In the genomic region with DNA sequence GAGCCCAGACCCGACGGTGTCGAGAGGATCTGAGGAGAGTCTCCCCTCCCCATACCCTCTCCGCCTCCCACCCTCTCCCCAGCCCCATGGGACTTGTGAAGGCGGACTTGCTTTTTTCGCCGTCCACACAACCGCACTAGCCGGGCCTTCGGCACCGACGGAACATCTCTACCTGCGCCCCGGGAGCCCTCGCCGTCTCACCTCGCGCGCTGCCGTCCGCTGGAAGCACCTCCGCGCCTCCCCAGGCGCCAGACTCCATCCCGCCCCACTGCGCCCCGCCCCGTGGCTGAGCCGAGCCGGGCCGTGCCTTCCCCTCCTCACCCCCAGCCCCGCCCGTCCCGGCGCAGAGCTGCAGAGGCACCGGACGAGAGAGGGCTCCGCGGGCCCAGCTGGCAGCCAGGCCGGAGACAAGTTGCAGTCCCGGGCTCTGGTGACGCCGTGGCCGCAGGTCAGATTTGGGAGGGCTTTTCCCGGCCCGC, we compare ENCODE assay signal across 9 cellular contexts. TPM values are rescaled to one million over a fixed set of nuclear protein-coding genes. Genes with fewer than 3 reads are reported as not detected.
DNase-seq lines count a peak whose midpoint lies in the region; ATAC-seq, FAIRE-seq and TF ChIP-seq lines count a peak whose summit lies in the region.
"Had no signal": no experiment of that assay in that cellular context is flagged by ENCODE, and none has a peak within 500 bp of the region (broad histone marks: within the 10 kb centered on the region; RNA-seq: fewer than 3 reads in every experiment).

TSS of gene DUOX1 (plus strand) at position 344 of the 479 bp plus-strand sequence. CDS start 1,973 bp downstream, outside the sequence.
A gene with protein sequence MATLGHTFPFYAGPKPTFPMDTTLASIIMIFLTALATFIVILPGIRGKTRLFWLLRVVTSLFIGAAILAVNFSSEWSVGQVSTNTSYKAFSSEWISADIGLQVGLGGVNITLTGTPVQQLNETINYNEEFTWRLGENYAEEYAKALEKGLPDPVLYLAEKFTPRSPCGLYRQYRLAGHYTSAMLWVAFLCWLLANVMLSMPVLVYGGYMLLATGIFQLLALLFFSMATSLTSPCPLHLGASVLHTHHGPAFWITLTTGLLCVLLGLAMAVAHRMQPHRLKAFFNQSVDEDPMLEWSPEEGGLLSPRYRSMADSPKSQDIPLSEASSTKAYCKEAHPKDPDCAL (minus strand): TSS at position 229 of the 479 bp plus-strand sequence. CDS start 6,865 bp downstream, outside the sequence.

- FAIRE-seq in astrocyte (lab: Jason Lieb, UNC): no peak

- H4K20me1 ChIP-seq in PC-3 (ENCODE audit: low read length): no peaks in the 10 kb centered on the region
- H4K20me1 ChIP-seq in astrocyte (ENCODE audit: insufficient read depth, low read length): no peaks in the 10 kb centered on the region

- no peak for DNase-seq in PC-3
- no peak for DNase-seq in astrocyte (ENCODE audit: low read depth)
- peak in 1 of 2 donors; percentile 64 for DNase-seq in left colon
- no peak for DNase-seq in occipital lobe (lab: John Stamatoyannopoulos, UW)
- no peak for DNase-seq in putamen (ENCODE audit: low spot score)
- DNase-seq: NCI-H187 treated with DMSO at 0.1 percent for 48 hours had no signal

- H3K27me3 ChIP-seq in PC-3 (ENCODE audit: low read length): no peaks in the 10 kb centered on the region
- peaks cover 75% of the 10 kb centered on the region for H3K27me3 ChIP-seq in astrocyte (ENCODE audit: insufficient read depth, low read length)

- H3K9me3 ChIP-seq in PC-3 (ENCODE audit: low read length) (no peaks in the 10 kb centered on the region), astrocyte (ENCODE audit: insufficient read depth, low read depth, low read length) (no peaks in the 10 kb centered on the region)

- CTCF ChIA-PET in PC-3 (lab: Charles Lee): no interaction called here

- H2AFZ ChIP-seq in PC-3 (ENCODE audit: low read length): no peak within 1 kb of the TSS
- no peak within 1 kb of the TSS for H2AFZ ChIP-seq in astrocyte (ENCODE audit: low read depth, low read length)

- TF ChIP-seq CTCF in PC-3 (conservative IDR thresholded peaks at IDR 0.05; ENCODE audit: low read depth, low read length) (no peak), astrocyte (IDR thresholded peaks at IDR 0.05; ENCODE audit: insufficient read depth, low read depth, low read length) (no peak)

- intact Hi-C loops in PC-3 (cut with micrococcal nuclease) (loop anchor here (10.0 kb wide), 2 partner anchors 75 to 165 kb away; no protein-coding TSS in a partner anchor), left colon (cut with DNase I, micrococcal nuclease) (no loop called here)

- POLR2A ChIA-PET in PC-3 (lab: Charles Lee; ENCODE audit: unreplicated experiment): no interaction called here

- no peak within 1 kb of the TSS for H3K27ac ChIP-seq in PC-3 (ENCODE audit: low read length)
- no peak within 1 kb of the TSS for H3K27ac ChIP-seq in astrocyte (ENCODE audit: low read depth, low read length)

- H3K36me3 Mint-ChIP-seq in astrocyte (ENCODE audit: low read depth, unreplicated experiment): no peaks in the 10 kb centered on the region
- no peaks in the 10 kb centered on the region for H3K36me3 Mint-ChIP-seq in stimulated activated memory B cell treated with anti-CD40 and anti-IgM and Interleukin-4, amounts not matched to agents 10 μg/mL and 1 μg/mL and 100 μg/mL, for 72 hours

- H3K4me3 ChIP-seq in PC-3 (ENCODE audit: low read length): no peak within 1 kb of the TSS
- no peak within 1 kb of the TSS for H3K4me3 ChIP-seq in astrocyte (ENCODE audit: insufficient read depth, low read depth, low read length)

- peak within 1 kb of the TSS; percentile 27 for H3K4me3 Mint-ChIP-seq in astrocyte (ENCODE audit: unreplicated experiment)
- H3K4me3 Mint-ChIP-seq in stimulated activated memory B cell treated with anti-CD40 and anti-IgM and Interleukin-4, amounts not matched to agents 10 μg/mL and 1 μg/mL and 100 μg/mL, for 72 hours: peak within 1 kb of the TSS; percentile 27

- peaks cover 1% of the 10 kb centered on the region for H3K9me3 Mint-ChIP-seq in astrocyte (ENCODE audit: unreplicated experiment)
- H3K9me3 Mint-ChIP-seq in stimulated activated memory B cell treated with anti-CD40 and anti-IgM and Interleukin-4, amounts not matched to agents 10 μg/mL and 1 μg/mL and 100 μg/mL, for 72 hours: no peaks in the 10 kb centered on the region

- no peak within 1 kb of the TSS for H3K4me2 ChIP-seq in PC-3 (ENCODE audit: low read length)
- H3K4me2 ChIP-seq in astrocyte (ENCODE audit: low read length): peak within 1 kb of the TSS; percentile 53

- H3K36me3 ChIP-seq in PC-3 (ENCODE audit: low read depth, low read length) (no peaks in the 10 kb centered on the region), astrocyte (ENCODE audit: insufficient read depth, low read length) (no peaks in the 10 kb centered on the region)

- no peaks in the 10 kb centered on the region for H3F3A ChIP-seq in PC-3 (ENCODE audit: low read length, unreplicated experiment)

- ATAC-seq in PC-3 (peak; percentile 55), left colon (peak; percentile 90), GM19328 (IDR thresholded peaks at IDR 0.05; ENCODE audit: unreplicated experiment) (no peak), GM21390 (IDR thresholded peaks at IDR 0.05; ENCODE audit: unreplicated experiment) (no peak)
- peak; percentile 32 for ATAC-seq in stimulated activated memory B cell treated with anti-CD40 and anti-IgM and Interleukin-4, amounts not matched to agents 10 μg/mL and 1 μg/mL and 100 μg/mL, for 72 hours

- no peaks in the 10 kb centered on the region for H3K4me1 Mint-ChIP-seq in astrocyte (ENCODE audit: low read depth, unreplicated experiment)
- H3K4me1 Mint-ChIP-seq in stimulated activated memory B cell treated with anti-CD40 and anti-IgM and Interleukin-4, amounts not matched to agents 10 μg/mL and 1 μg/mL and 100 μg/mL, for 72 hours: peaks cover 14% of the 10 kb centered on the region

- H3K9ac ChIP-seq in PC-3 (ENCODE audit: low read length): no peak within 1 kb of the TSS
- no peak within 1 kb of the TSS for H3K9ac ChIP-seq in astrocyte (ENCODE audit: low read length)

- no peaks in the 10 kb centered on the region for H3K9me2 ChIP-seq in PC-3 (replicated peaks; ENCODE audit: low read length)

- H3K79me2 ChIP-seq in PC-3 (ENCODE audit: low read length) (no peaks in the 10 kb centered on the region), astrocyte (ENCODE audit: insufficient read depth, low read length) (no peaks in the 10 kb centered on the region)

- no peak within 1 kb of the TSS for H3K27ac Mint-ChIP-seq in astrocyte (ENCODE audit: unreplicated experiment)
- H3K27ac Mint-ChIP-seq in stimulated activated memory B cell treated with anti-CD40 and anti-IgM and Interleukin-4, amounts not matched to agents 10 μg/mL and 1 μg/mL and 100 μg/mL, for 72 hours: no peak within 1 kb of the TSS

- BruUV-seq in PC-3 (replicated peaks; lab: Mats Ljungman, UMichigan): no TSS peak

- peaks cover 84% of the 10 kb centered on the region for H3K27me3 Mint-ChIP-seq in astrocyte (ENCODE audit: low read depth, unreplicated experiment)
- H3K27me3 Mint-ChIP-seq in stimulated activated memory B cell treated with anti-CD40 and anti-IgM and Interleukin-4, amounts not matched to agents 10 μg/mL and 1 μg/mL and 100 μg/mL, for 72 hours: peaks cover 82% of the 10 kb centered on the region

- H3K4me1 ChIP-seq in PC-3 (ENCODE audit: insufficient read depth, low read length) (no peaks in the 10 kb centered on the region; the same call in 1 of the 2 replicates), astrocyte (ENCODE audit: insufficient read depth, low read length) (no peaks in the 10 kb centered on the region)

RNA-seq across cellular contexts. Expression of gene DUOX1, which starts in this region (rescaled TPM):
- total RNA-seq in PC-3 (2014; rRNA removed) (0.29 TPM in 1 of 2 replicates, not detected in the other), astrocyte (0.07 and 0.26 TPM in 2 replicates), left colon (under 1 TPM; 0.56 to 0.85 TPM), occipital lobe (not detected)

RNA-seq across cellular contexts. Expression of the second gene that starts in this region (rescaled TPM):
- 1.3 TPM in 1 of 2 replicates, not detected in the other for total RNA-seq in PC-3 (2014; rRNA removed)
- total RNA-seq in astrocyte: 0.36 and 0.66 TPM in 2 replicates
- 1 to 10 TPM in 1 of 2 donors, under 1 TPM in 1; 0.67 to 1.6 TPM for total RNA-seq in left colon
- 0.31 TPM for total RNA-seq in occipital lobe

Comparison
In these comparisons a context has a peak if more than half of its experiments do, and no peak if none do; other contexts are left out.
1. ATAC-seq: peak in PC-3 (single experiment), left colon (single experiment) and stimulated activated memory B cell treated with anti-CD40 and anti-IgM and Interleukin-4, amounts not matched to agents 10 μg/mL and 1 μg/mL and 100 μg/mL, for 72 hours (single experiment); none in GM19328 (single experiment) and GM21390 (single experiment).